In genomic region chr16:53024045-53024444, GRCh38 we compare ENCODE assay signal across 14 cellular contexts.
"Had no signal": no experiment of that assay in that cellular context is flagged by ENCODE, and none has a peak within 500 bp of the region (broad histone marks: within the 10 kb centered on the region; RNA-seq: fewer than 3 reads in every experiment).

No MANE protein-coding gene starts in this region.

- H3K4me1 ChIP-seq: sigmoid colon had no signal

- H3K4me3 Mint-ChIP-seq: activated CD8-positive, alpha-beta T cell treated with anti-CD3 and anti-CD28 coated beads, Interleukin-2, amount 10 ng/mL, durations not matched to agents 7 days and 5 days; stimulated activated naive CD8-positive, alpha-beta T cell treated with anti-CD3 and anti-CD28 coated beads, Interleukin-15, Interleukin-2, amounts not matched to agents 100 ng/mL and 50 ng/mL, for 24 hours; WTC11 had no signal

- ATAC-seq: activated CD8-positive, alpha-beta T cell treated with anti-CD3 and anti-CD28 coated beads, Interleukin-2, amount 10 ng/mL, durations not matched to agents 7 days and 5 days; left ventricle myocardium superior; WTC11 had no signal

- H3K36me3 Mint-ChIP-seq: WTC11 had no signal

- H3K27ac ChIP-seq: coronary artery, epithelial cell of prostate, sigmoid colon had no signal

- DNase-seq: activated CD4-positive, alpha-beta T cell treated with anti-CD3 and anti-CD28 coated beads for 48 hours; activated CD8-positive, alpha-beta T cell treated with anti-CD3 and anti-CD28 coated beads, Interleukin-2, amount 10 ng/mL, durations not matched to agents 7 days and 5 days; activated naive CD4-positive, alpha-beta T cell treated with anti-CD3 and anti-CD28 coated beads, Interleukin-2, amount 50 U/mL, for 16 hours; central memory CD4-positive, alpha-beta T cell; effector memory CD4-positive, alpha-beta T cell; left ventricle myocardium superior; mesendoderm; sigmoid colon; stimulated activated CD4-positive, alpha-beta T cell treated with anti-CD3 and anti-CD28 coated beads, Interleukin-12 subunit alpha, Interleukin-12 subunit beta, amount 100 ng/mL, for 4 hours had no signal

- H3K27ac Mint-ChIP-seq: activated CD8-positive, alpha-beta T cell treated with anti-CD3 and anti-CD28 coated beads, Interleukin-2, amount 10 ng/mL, durations not matched to agents 7 days and 5 days; activated T-helper 2 cell treated with anti-CD3 and anti-CD28 coated beads, Interferon-gamma antibody, Interleukin-2, Interleukin-4, amounts not matched to agents 10 μg/mL and 5 μg/mL and 100 μg/mL, durations not matched to agents 14 hours and 24 hours and 36 hours; stimulated activated naive CD8-positive, alpha-beta T cell treated with anti-CD3 and anti-CD28 coated beads, Interleukin-15, Interleukin-2, amounts not matched to agents 100 ng/mL and 50 ng/mL, for 24 hours; WTC11 had no signal

- H3K4me3 ChIP-seq: coronary artery, sigmoid colon had no signal

- H3K9me3 ChIP-seq: sigmoid colon had no signal

- H3K36me3 ChIP-seq: sigmoid colon had no signal

- H3K9me3 Mint-ChIP-seq: activated T-helper 2 cell treated with anti-CD3 and anti-CD28 coated beads, Interferon-gamma antibody, Interleukin-2, Interleukin-4, amounts not matched to agents 10 μg/mL and 5 μg/mL and 100 μg/mL, durations not matched to agents 14 hours and 24 hours and 36 hours; stimulated activated naive CD8-positive, alpha-beta T cell treated with anti-CD3 and anti-CD28 coated beads, Interleukin-15, Interleukin-2, amounts not matched to agents 100 ng/mL and 50 ng/mL, for 24 hours had no signal
